Comparison of ENCODE assay signal across 32 cellular contexts in the genomic region with DNA sequence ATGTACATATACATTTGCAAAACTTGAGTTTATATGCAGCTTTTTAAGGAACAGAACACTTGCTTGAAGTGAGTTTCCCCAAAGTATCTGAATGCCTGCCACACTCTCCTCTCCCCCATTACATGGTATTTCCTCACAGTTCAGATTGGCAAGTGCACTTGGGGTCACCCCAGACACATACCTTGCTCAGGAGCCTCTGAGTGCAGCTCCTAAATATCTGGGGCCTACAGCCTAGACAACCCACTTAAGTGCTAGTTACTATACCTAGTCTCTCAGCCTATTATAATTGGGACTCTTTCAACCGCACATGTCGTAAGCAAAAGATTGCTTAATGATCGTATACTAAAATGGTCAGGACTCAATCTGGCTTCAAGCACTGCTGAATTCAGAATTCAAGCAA. TPM values are rescaled to one million over a fixed set of nuclear protein-coding genes. Genes with fewer than 3 reads are reported as not detected.
A peak's percentile ranks its signal among the peaks of the same experiment; 100 is the strongest.
DNase-seq lines count a peak whose midpoint lies in the region; ATAC-seq and TF ChIP-seq lines count a peak whose summit lies in the region.
"Had no signal": no experiment of that assay in that cellular context is flagged by ENCODE, and none has a peak within 500 bp of the region (broad histone marks: within the 10 kb centered on the region; RNA-seq: fewer than 3 reads in every experiment).

No MANE protein-coding gene starts in this region.

- H3K27me3 ChIP-seq in OCI-LY3 (ENCODE audit: low read depth, low read length) (peaks cover 9% of the 10 kb centered on the region; the same call in 1 of the 2 replicates), lower lobe of right lung (ENCODE audit: low read depth) (no peaks in the 10 kb centered on the region), upper lobe of left lung (no peaks in the 10 kb centered on the region)
- H3K27me3 ChIP-seq: adrenal gland, body of pancreas, MG63, sigmoid colon, testis had no signal

- H3K4me3 ChIP-seq in OCI-LY3 (ENCODE audit: low read length) = no peak overlapping the region
- H3K4me3 ChIP-seq in lower lobe of right lung = no peak overlapping the region
- H3K4me3 ChIP-seq in upper lobe of left lung = no peak overlapping the region
- H3K4me3 ChIP-seq: adrenal gland, body of pancreas, HAP-1, lung, MG63, sigmoid colon, testis had no signal

- H3K36me3 ChIP-seq in OCI-LY3 (replicated peaks; ENCODE audit: low read depth, low read length) (no peaks in the 10 kb centered on the region), lower lobe of right lung (no peaks in the 10 kb centered on the region), upper lobe of left lung (no peaks in the 10 kb centered on the region)
- H3K36me3 ChIP-seq: adrenal gland, HAP-1, MG63, sigmoid colon had no signal

- H3K27ac ChIP-seq in OCI-LY3 (ENCODE audit: low read length) (no peak overlapping the region), lower lobe of right lung (peak overlapping the region; percentile 20), upper lobe of left lung (peak overlapping the region in 1 of 4 donors; percentile 44)
- H3K27ac ChIP-seq: adrenal gland, sigmoid colon, testis had no signal

- no peaks in the 10 kb centered on the region for H4K20me1 ChIP-seq in OCI-LY3 (ENCODE audit: insufficient read depth, low read length)

- no peaks in the 10 kb centered on the region for H3K79me2 ChIP-seq in OCI-LY3 (ENCODE audit: low read length)

- H3K9ac ChIP-seq in OCI-LY3 (ENCODE audit: low read length) = no peak overlapping the region

- no peak for TF ChIP-seq POLR2A in upper lobe of left lung (IDR thresholded peaks at IDR 0.05)

- TF ChIP-seq EP300 in upper lobe of left lung (IDR thresholded peaks at IDR 0.05) = no peak

- H3K4me1 ChIP-seq in OCI-LY3 (ENCODE audit: low read length) (peaks cover 33% of the 10 kb centered on the region), lower lobe of right lung (peaks cover 37% of the 10 kb centered on the region), upper lobe of left lung (peaks cover 0 to 22% (median 21%) of the 10 kb centered on the region in 4 donors)
- H3K4me1 ChIP-seq: HAP-1 had no signal

- peak; percentile 12 for DNase-seq in SKM-1 treated with dmso at 0.1 percent for 144 hours (lab: John Stamatoyannopoulos, UW; ENCODE audit: unreplicated experiment)
- no peak for DNase-seq in SKM-1 (lab: John Stamatoyannopoulos, UW; ENCODE audit: unreplicated experiment)
- DNase-seq in lower lobe of right lung = no peak
- no peak for DNase-seq in upper lobe of left lung
- DNase-seq in AG08395 (ENCODE audit: low spot score) = no peak
- no peak for DNase-seq in NCI-H226
- DNase-seq: activated CD4-positive, alpha-beta T cell treated with anti-CD3 and anti-CD28 coated beads, Interleukin-2, amount 10 ng/mL, durations not matched to agents 7 days and 5 days; activated naive CD4-positive, alpha-beta T cell treated with Interleukin-2 at 50 U/mL for 16 hours; activated T-cell treated with anti-CD3 and anti-CD28 coated beads, Interleukin-2, amount 50 U/mL, for 72 hours; adrenal gland; body of pancreas; COR-L47; DMS53; glutamatergic neuron; islet precursor cell; KG1; MG63; NCI-H1436 treated with DMSO at 0.1 percent for 48 hours; NCI-H446; NCI-H774; posterior cingulate gyrus; sigmoid colon; stimulated activated naive CD4-positive, alpha-beta T cell; testis had no signal

- H3K9me3 ChIP-seq in OCI-LY3 (ENCODE audit: insufficient read depth, low read length) (no peaks in the 10 kb centered on the region), lower lobe of right lung (no peaks in the 10 kb centered on the region), upper lobe of left lung (no peaks in the 10 kb centered on the region)
- H3K9me3 ChIP-seq: adrenal gland, body of pancreas, HAP-1, MG63, sigmoid colon, testis had no signal

- no peak overlapping the region for H3K4me2 ChIP-seq in OCI-LY3 (ENCODE audit: low read length)

- 43 to 51% methylated on average over 3 of the region's 3 CpGs for WGBS in upper lobe of left lung, 2 donors

- H2AFZ ChIP-seq in OCI-LY3 (ENCODE audit: low read depth, low read length) = peak overlapping the region; percentile 55; the same call in 1 of the 2 replicates

- no peak for TF ChIP-seq CTCF in OCI-LY3 (IDR thresholded peaks at IDR 0.05; ENCODE audit: low read depth, low read length)
- no peak for TF ChIP-seq CTCF in lower lobe of right lung (IDR thresholded peaks at IDR 0.05)
- no peak for TF ChIP-seq CTCF in upper lobe of left lung (IDR thresholded peaks at IDR 0.05)

- intact Hi-C loops in lower lobe of right lung (cut with DNase I) = no loop called here

- peak; percentile 25 to 41 for ATAC-seq in lower lobe of right lung
- ATAC-seq in upper lobe of left lung (ENCODE audit: low FRiP score in 2 of 2) = peak; percentile 4 to 24
- ATAC-seq in GM18873 (IDR thresholded peaks at IDR 0.05; ENCODE audit: low FRiP score, unreplicated experiment) = no peak
- ATAC-seq: activated T-cell treated with anti-CD3 and anti-CD28 coated beads, Interleukin-2, amount 50 U/mL, for 72 hours; body of pancreas; WTC11 had no signal

RNA-seq across cellular contexts. Expression of a gene that starts 19.9 kb away (rescaled TPM):
- 69.4 TPM for total RNA-seq in lower lobe of right lung
- 10 to 100 TPM; 10.5 to 82.8 (median 27.4) TPM for total RNA-seq in upper lobe of left lung
- total RNA-seq: A172; activated CD4-positive, alpha-beta T cell treated with anti-CD3 and anti-CD28 coated beads, Interleukin-2, amount 10 ng/mL, durations not matched to agents 7 days and 5 days; activated T-cell treated with anti-CD3 and anti-CD28 coated beads, Interleukin-2, amount 50 U/mL, for 72 hours had no signal

RNA-seq across cellular contexts. Expression of a gene that starts 20.3 kb away (rescaled TPM):
- 57.4 TPM for total RNA-seq in lower lobe of right lung
- total RNA-seq in upper lobe of left lung = 10 to 100 TPM in 5 of 6 donors, 1 to 10 TPM in 1; 8.4 to 67.9 (median 16.3) TPM
- total RNA-seq: A172; activated CD4-positive, alpha-beta T cell treated with anti-CD3 and anti-CD28 coated beads, Interleukin-2, amount 10 ng/mL, durations not matched to agents 7 days and 5 days; B cell; G401 had no signal

RNA-seq across cellular contexts. Expression of a gene that starts 43.0 kb away (rescaled TPM):
- total RNA-seq in lower lobe of right lung = 31.9 TPM
- 100 to 1,000 TPM in 1 of 6 donors, 10 to 100 TPM in 5; 28.0 to 103 (median 41.3) TPM for total RNA-seq in upper lobe of left lung
- total RNA-seq: A172, G401 had no signal
